22 cellular contexts compared by ENCODE assay signal in the genomic region with DNA sequence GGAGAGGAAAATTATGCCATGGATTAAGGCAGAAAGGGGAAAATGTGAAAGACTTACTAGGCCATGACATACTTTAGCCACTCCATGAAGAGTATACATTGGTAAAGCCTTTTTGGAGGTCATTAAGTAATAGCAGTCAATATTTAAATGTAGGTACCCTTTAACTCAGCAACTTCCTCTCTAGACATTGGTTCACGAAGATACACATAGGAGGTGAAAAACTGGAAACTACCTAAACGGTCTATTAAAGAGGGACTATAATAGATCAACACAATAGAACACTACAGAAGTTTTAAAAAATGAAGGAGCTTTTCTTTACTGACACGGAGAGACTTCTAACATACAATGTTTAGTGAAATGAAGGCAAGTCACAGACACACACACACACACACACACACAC.
DNase-seq lines count a peak whose midpoint lies in the region; ATAC-seq, FAIRE-seq and TF ChIP-seq lines count a peak whose summit lies in the region.
"Had no signal": no experiment of that assay in that cellular context is flagged by ENCODE, and none has a peak within 500 bp of the region (broad histone marks: within the 10 kb centered on the region; RNA-seq: fewer than 3 reads in every experiment).

No MANE protein-coding gene starts in this region.

- peak overlapping the region; percentile 87 for H3K27ac Mint-ChIP-seq in activated T-helper 17 cell treated with anti-CD3 and anti-CD28 coated beads, Interleukin-2, amount 50 U/mL, for 72 hours
- H3K27ac Mint-ChIP-seq: CD8-positive, alpha-beta T cell had no signal

- H2AFZ ChIP-seq in HCT116 (ENCODE audit: low read depth, low read length, poor library complexity, severe bottlenecking), result peak overlapping the region; percentile 75
- no peak overlapping the region for H2AFZ ChIP-seq in osteoblast (ENCODE audit: low read length)
- H2AFZ ChIP-seq: PC-9 had no signal

- peak overlapping the region; percentile 13 for H3K4me3 Mint-ChIP-seq in activated T-helper 17 cell treated with anti-CD3 and anti-CD28 coated beads, Interleukin-2, amount 50 U/mL, for 72 hours
- H3K4me3 Mint-ChIP-seq: CD8-positive, alpha-beta T cell had no signal

- peak; percentile 50 for DNase-seq in CD1c-positive myeloid dendritic cell (ENCODE audit: extremely low spot score)
- no peak for DNase-seq in HCT116 (ENCODE audit: low read depth, low spot score)
- DNase-seq in osteoblast (ENCODE audit: insufficient read length, low spot score, missing footprints), result no peak
- DNase-seq in Right ventricle myocardium superior, result no peak
- no peak for DNase-seq in D721Med (ENCODE audit: insufficient read length, low spot score)
- no peak for DNase-seq in DMS53 treated with DMSO at 0.1 percent for 48 hours (lab: John Stamatoyannopoulos, UW; ENCODE audit: unreplicated experiment)
- DNase-seq: BE2C; Caco-2; CD8-positive, alpha-beta T cell; DND-41; KBM-7; NCI-H2029 treated with DMSO at 0.1 percent for 48 hours; NCI-H446 treated with DMSO at 0.1 percent for 48 hours; NCI-H526; NCI-H82; NK-92 treated with Interleukin-12 subunit alpha and Interleukin-12 subunit beta, amount 100 ng/mL, for 24 hours; PC-9 had no signal

- H3K9me2 ChIP-seq in HCT116 (ENCODE audit: insufficient read depth), result no peaks in the 10 kb centered on the region

- H3K36me3 Mint-ChIP-seq in activated T-helper 17 cell treated with anti-CD3 and anti-CD28 coated beads, Interleukin-2, amount 50 U/mL, for 72 hours (ENCODE audit: low read depth), result no peaks in the 10 kb centered on the region
- H3K36me3 Mint-ChIP-seq: CD8-positive, alpha-beta T cell had no signal

- H3K9me3 Mint-ChIP-seq in activated T-helper 17 cell treated with anti-CD3 and anti-CD28 coated beads, Interleukin-2, amount 50 U/mL, for 72 hours, result no peaks in the 10 kb centered on the region
- H3K9me3 Mint-ChIP-seq: CD8-positive, alpha-beta T cell had no signal

- no peak overlapping the region for H3K9ac ChIP-seq in HCT116 (ENCODE audit: low read length)

- H3K4me3 ChIP-seq in HCT116 (replicated peaks in 1 of 2; ENCODE audit: low read depth in 1 of 2, low read length in 2 of 2) (no peak overlapping the region), osteoblast (ENCODE audit: insufficient read depth, low read length) (no peak overlapping the region)
- H3K4me3 ChIP-seq: PC-9 had no signal

- no peaks in the 10 kb centered on the region for H3K9me3 ChIP-seq in HCT116 (ENCODE audit: control insufficient read depth in 1 of 2, insufficient read depth in 1 of 2, low read depth in 1 of 2, low read length in 2 of 2)
- no peaks in the 10 kb centered on the region for H3K9me3 ChIP-seq in osteoblast (ENCODE audit: low read depth, low read length)
- H3K9me3 ChIP-seq: BE2C, Caco-2 had no signal

- H3K4me1 Mint-ChIP-seq in activated T-helper 17 cell treated with anti-CD3 and anti-CD28 coated beads, Interleukin-2, amount 50 U/mL, for 72 hours, result peaks cover 32% of the 10 kb centered on the region

- H3K27me3 Mint-ChIP-seq in activated T-helper 17 cell treated with anti-CD3 and anti-CD28 coated beads, Interleukin-2, amount 50 U/mL, for 72 hours, result no peaks in the 10 kb centered on the region

- TF ChIP-seq CTCF in HCT116 (IDR thresholded peaks at IDR 0.05 in 2 of 3, conservative IDR thresholded peaks at IDR 0.05 in 1 of 3; ENCODE audit: borderline replicate concordance in 1 of 3, insufficient read depth in 1 of 3, low read depth in 2 of 3, low read length in 2 of 3) (no peak), osteoblast (IDR thresholded peaks at IDR 0.05; ENCODE audit: extremely low read depth, low read depth, low read length) (no peak), D721Med (IDR thresholded peaks at IDR 0.05; ENCODE audit: insufficient read depth, missing control alignments) (no peak)

- RAD21 ChIA-PET in HCT116 (lab: Charles Lee; ENCODE audit: low non-redundant PET in 1 of 2, low total read pairs in 2 of 2, uncharacterized antibody in 2 of 2, unreplicated experiment in 2 of 2), result interaction anchor here (1.3 to 1.5 kb wide), 5 partner anchors 29 to 245 kb away, joined by 5 to 13 read pairs (median 9); no protein-coding TSS in a partner anchor

- H3K79me2 ChIP-seq in HCT116 (ENCODE audit: insufficient read depth, low read length) (no peaks in the 10 kb centered on the region), osteoblast (ENCODE audit: insufficient read depth, low read length) (no peaks in the 10 kb centered on the region)

- ATAC-seq in HCT116, result no peak
- no peak for ATAC-seq in activated T-helper 17 cell treated with anti-CD3 and anti-CD28 coated beads, Interleukin-2, amount 50 U/mL, for 72 hours (replicated peaks)
- ATAC-seq in Right ventricle myocardium superior (ENCODE audit: poor library complexity), result no peak
- ATAC-seq: CD8-positive, alpha-beta T cell; HepG2; Right ventricle myocardium inferior had no signal

- H4K20me1 ChIP-seq in HCT116 (ENCODE audit: insufficient read depth) (no peaks in the 10 kb centered on the region), osteoblast (ENCODE audit: insufficient read depth, low read length) (no peaks in the 10 kb centered on the region)

- BruUV-seq in HCT116 (replicated peaks; lab: Mats Ljungman, UMichigan), result no TSS peak

- POLR2A ChIA-PET in HCT116 (lab: Charles Lee), result no interaction called here

- TF ChIP-seq RAD21 in HCT116 (IDR thresholded peaks at IDR 0.05; ENCODE audit: low read depth), result no peak

- no peak for FAIRE-seq in D721Med (lab: Jason Lieb, UNC)
- FAIRE-seq: GM19239, H54, HepG2 had no signal

- H3K36me3 ChIP-seq in HCT116 (ENCODE audit: control insufficient read depth in 1 of 2, insufficient read depth in 2 of 2, low read length in 2 of 2) (no peaks in the 10 kb centered on the region), osteoblast (ENCODE audit: insufficient read depth, low read length) (no peaks in the 10 kb centered on the region)
- H3K36me3 ChIP-seq: BE2C had no signal

- intact Hi-C loops in HCT116 (cut with micrococcal nuclease), result no loop called here
- intact Hi-C loops in Right ventricle myocardium superior (cut with DNase I), result loop anchor here (2.0 kb wide), 1 partner anchor 135 kb away; no protein-coding TSS in a partner anchor

- no peak for TF ChIP-seq POLR2A in HCT116 (IDR thresholded peaks at IDR 0.05; ENCODE audit: borderline replicate concordance, extremely low read depth, insufficient read depth, insufficient read length)

- no peak overlapping the region for H3K4me2 ChIP-seq in HCT116 (ENCODE audit: low read length)
- H3K4me2 ChIP-seq in osteoblast (ENCODE audit: insufficient read depth, low read length), result no peak overlapping the region

- CTCF ChIA-PET in HCT116 (lab: Charles Lee), result interaction anchor here (1.1 to 4.6 kb wide), 12 partner anchors 17 to 921 kb away, joined by 3 to 70 read pairs (median 9); no protein-coding TSS in a partner anchor

- H3K27me3 ChIP-seq in HCT116 (ENCODE audit: insufficient read depth, low read length) (no peaks in the 10 kb centered on the region), osteoblast (ENCODE audit: insufficient read depth, low read length) (no peaks in the 10 kb centered on the region)
- H3K27me3 ChIP-seq: BE2C had no signal

- H3K27ac ChIP-seq in HCT116 (ENCODE audit: low read depth, low read length) (no peak overlapping the region), osteoblast (ENCODE audit: low read depth, low read length) (peak overlapping the region; percentile 70)

- H3K4me1 ChIP-seq in HCT116 (ENCODE audit: control insufficient read depth in 1 of 2, insufficient read depth in 2 of 2, low read length in 2 of 2) (peaks cover 6 to 48% of the 10 kb centered on the region in 2 experiments), osteoblast (ENCODE audit: insufficient read depth, low read length) (peaks cover 18% of the 10 kb centered on the region)
- H3K4me1 ChIP-seq: BE2C had no signal

TF ChIP-seq in HCT116, 20 proteins besides CTCF, POLR2A, EP300 and RAD21 (continues in another document):
- TF ChIP-seq POLR2AphosphoS5 (IDR thresholded peaks at IDR 0.05; ENCODE audit: low read depth, low read length) (no peak), EGR1 (IDR thresholded peaks at IDR 0.05; ENCODE audit: low read depth) (no peak), SP1 (IDR thresholded peaks at IDR 0.05; ENCODE audit: low read depth) (no peak), SRF (IDR thresholded peaks at IDR 0.05; ENCODE audit: low read depth) (no peak), TCF7L2 (IDR thresholded peaks at IDR 0.05; ENCODE audit: borderline replicate concordance, extremely low read depth, insufficient read depth, insufficient read length) (no peak)
- TF ChIP-seq, protein P1, sequence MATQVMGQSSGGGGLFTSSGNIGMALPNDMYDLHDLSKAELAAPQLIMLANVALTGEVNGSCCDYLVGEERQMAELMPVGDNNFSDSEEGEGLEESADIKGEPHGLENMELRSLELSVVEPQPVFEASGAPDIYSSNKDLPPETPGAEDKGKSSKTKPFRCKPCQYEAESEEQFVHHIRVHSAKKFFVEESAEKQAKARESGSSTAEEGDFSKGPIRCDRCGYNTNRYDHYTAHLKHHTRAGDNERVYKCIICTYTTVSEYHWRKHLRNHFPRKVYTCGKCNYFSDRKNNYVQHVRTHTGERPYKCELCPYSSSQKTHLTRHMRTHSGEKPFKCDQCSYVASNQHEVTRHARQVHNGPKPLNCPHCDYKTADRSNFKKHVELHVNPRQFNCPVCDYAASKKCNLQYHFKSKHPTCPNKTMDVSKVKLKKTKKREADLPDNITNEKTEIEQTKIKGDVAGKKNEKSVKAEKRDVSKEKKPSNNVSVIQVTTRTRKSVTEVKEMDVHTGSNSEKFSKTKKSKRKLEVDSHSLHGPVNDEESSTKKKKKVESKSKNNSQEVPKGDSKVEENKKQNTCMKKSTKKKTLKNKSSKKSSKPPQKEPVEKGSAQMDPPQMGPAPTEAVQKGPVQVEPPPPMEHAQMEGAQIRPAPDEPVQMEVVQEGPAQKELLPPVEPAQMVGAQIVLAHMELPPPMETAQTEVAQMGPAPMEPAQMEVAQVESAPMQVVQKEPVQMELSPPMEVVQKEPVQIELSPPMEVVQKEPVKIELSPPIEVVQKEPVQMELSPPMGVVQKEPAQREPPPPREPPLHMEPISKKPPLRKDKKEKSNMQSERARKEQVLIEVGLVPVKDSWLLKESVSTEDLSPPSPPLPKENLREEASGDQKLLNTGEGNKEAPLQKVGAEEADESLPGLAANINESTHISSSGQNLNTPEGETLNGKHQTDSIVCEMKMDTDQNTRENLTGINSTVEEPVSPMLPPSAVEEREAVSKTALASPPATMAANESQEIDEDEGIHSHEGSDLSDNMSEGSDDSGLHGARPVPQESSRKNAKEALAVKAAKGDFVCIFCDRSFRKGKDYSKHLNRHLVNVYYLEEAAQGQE (IDR thresholded peaks at IDR 0.05; ENCODE audit: low read depth), result no peak
- TF ChIP-seq, protein P2, sequence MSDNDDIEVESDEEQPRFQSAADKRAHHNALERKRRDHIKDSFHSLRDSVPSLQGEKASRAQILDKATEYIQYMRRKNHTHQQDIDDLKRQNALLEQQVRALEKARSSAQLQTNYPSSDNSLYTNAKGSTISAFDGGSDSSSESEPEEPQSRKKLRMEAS (IDR thresholded peaks at IDR 0.05), result no peak
